Comparison of ENCODE assay signal across 12 cellular contexts in genomic region chr1:152107984-152108898, GRCh38. TPM values are rescaled to one million over a fixed set of nuclear protein-coding genes. Genes with fewer than 3 reads are reported as not detected.
DNase-seq lines count a peak whose midpoint lies in the region; ATAC-seq and TF ChIP-seq lines count a peak whose summit lies in the region.
"Had no signal": no experiment of that assay in that cellular context is flagged by ENCODE, and none has a peak within 500 bp of the region (broad histone marks: within the 10 kb centered on the region; RNA-seq: fewer than 3 reads in every experiment).

No MANE protein-coding gene starts in this region.

- H3K27me3 Mint-ChIP-seq in activated CD4-positive, alpha-beta T cell treated with anti-CD3 and anti-CD28 coated beads, Interleukin-2, amount 10 ng/mL, durations not matched to agents 24 days and 14 days: peaks cover 26% of the 10 kb centered on the region
- peaks cover 9% of the 10 kb centered on the region for H3K27me3 Mint-ChIP-seq in activated T-cell treated with anti-CD3 and anti-CD28 coated beads, Interleukin-2, amount 50 U/mL, for 24 hours

- DNase-seq in activated CD4-positive, alpha-beta T cell treated with anti-CD3 and anti-CD28 coated beads, Interleukin-2, amount 10 ng/mL, durations not matched to agents 24 days and 14 days: peak; percentile 58
- no peak for DNase-seq in activated CD4-positive, alpha-beta T cell treated with anti-CD3 and anti-CD28 coated beads for 4 hours
- peak; percentile 30 for DNase-seq in activated T-cell treated with anti-CD3 and anti-CD28 coated beads, Interleukin-2, amount 50 U/mL, for 24 hours
- DNase-seq in left cardiac atrium (peak; percentile 54), stomach (no peak), iPS-NIHi11 (ENCODE audit: low spot score) (no peak), HuH-7 (ENCODE audit: low spot score) (no peak)
- DNase-seq: BE2C, ovary, thyroid gland had no signal

- H3K27ac ChIP-seq in stomach: no peak overlapping the region
- H3K27ac ChIP-seq: cardiac muscle cell, ovary, thyroid gland had no signal

- no peak overlapping the region for H3K27ac Mint-ChIP-seq in activated CD4-positive, alpha-beta T cell treated with anti-CD3 and anti-CD28 coated beads, Interleukin-2, amount 10 ng/mL, durations not matched to agents 24 days and 14 days
- H3K27ac Mint-ChIP-seq in activated T-cell treated with anti-CD3 and anti-CD28 coated beads, Interleukin-2, amount 50 U/mL, for 24 hours: peak overlapping the region; percentile 9

- no peak for TF ChIP-seq EP300 in stomach (IDR thresholded peaks at IDR 0.05)

- no peak overlapping the region for H3K4me3 Mint-ChIP-seq in activated CD4-positive, alpha-beta T cell treated with anti-CD3 and anti-CD28 coated beads, Interleukin-2, amount 10 ng/mL, durations not matched to agents 24 days and 14 days
- no peak overlapping the region for H3K4me3 Mint-ChIP-seq in activated T-cell treated with anti-CD3 and anti-CD28 coated beads, Interleukin-2, amount 50 U/mL, for 24 hours

- intact Hi-C loops in activated CD4-positive, alpha-beta T cell treated with anti-CD3 and anti-CD28 coated beads, Interleukin-2, amount 10 ng/mL, durations not matched to agents 24 days and 14 days (cut with micrococcal nuclease): no loop called here
- intact Hi-C loops in left cardiac atrium (cut with DNase I): no loop called here
- intact Hi-C loops in stomach (cut with DNase I; ENCODE audit: low total_unique reads): no loop called here

- 11 to 21% (median 12%) methylated on average over 69 of the region's 69 CpGs for WGBS in stomach, 5 donors

- no peak for TF ChIP-seq CTCF in stomach (IDR thresholded peaks at IDR 0.05)

- ATAC-seq in left cardiac atrium: peak in 1 of 2 donors; percentile 19
- ATAC-seq in HG03571 (IDR thresholded peaks at IDR 0.05; ENCODE audit: unreplicated experiment): no peak

- peaks cover 35 to 100% (median 66%) of the 10 kb centered on the region in 3 donors for H3K27me3 ChIP-seq in stomach
- H3K27me3 ChIP-seq: ovary had no signal

- peaks cover 33 to 57% (median 45%) of the 10 kb centered on the region in 4 donors for H3K4me1 ChIP-seq in stomach
- H3K4me1 ChIP-seq: BE2C had no signal

- no peaks in the 10 kb centered on the region for H3K36me3 ChIP-seq in stomach
- H3K36me3 ChIP-seq: BE2C, cardiac muscle cell, ovary, thyroid gland had no signal

- H3K4me3 ChIP-seq in stomach: peak overlapping the region in 3 of 4 donors; percentile 4 to 65 (median 24)
- H3K4me3 ChIP-seq: cardiac muscle cell, ovary, thyroid gland had no signal

- peaks cover 14% of the 10 kb centered on the region for H3K9me3 Mint-ChIP-seq in activated CD4-positive, alpha-beta T cell treated with anti-CD3 and anti-CD28 coated beads, Interleukin-2, amount 10 ng/mL, durations not matched to agents 24 days and 14 days
- H3K9me3 Mint-ChIP-seq in activated T-cell treated with anti-CD3 and anti-CD28 coated beads, Interleukin-2, amount 50 U/mL, for 24 hours: no peaks in the 10 kb centered on the region

- H3K4me1 Mint-ChIP-seq in activated CD4-positive, alpha-beta T cell treated with anti-CD3 and anti-CD28 coated beads, Interleukin-2, amount 10 ng/mL, durations not matched to agents 24 days and 14 days: no peaks in the 10 kb centered on the region
- H3K4me1 Mint-ChIP-seq in activated T-cell treated with anti-CD3 and anti-CD28 coated beads, Interleukin-2, amount 50 U/mL, for 24 hours (ENCODE audit: low read depth): no peaks in the 10 kb centered on the region

- no peak for TF ChIP-seq POLR2A in stomach (IDR thresholded peaks at IDR 0.05)

- H3K9me3 ChIP-seq in stomach: peaks cover 12 to 21% (median 20%) of the 10 kb centered on the region in 4 donors
- H3K9me3 ChIP-seq: BE2C, thyroid gland had no signal

- H3K36me3 Mint-ChIP-seq in activated CD4-positive, alpha-beta T cell treated with anti-CD3 and anti-CD28 coated beads, Interleukin-2, amount 10 ng/mL, durations not matched to agents 24 days and 14 days (ENCODE audit: low read depth): peaks cover 9% of the 10 kb centered on the region
- H3K36me3 Mint-ChIP-seq in activated T-cell treated with anti-CD3 and anti-CD28 coated beads, Interleukin-2, amount 50 U/mL, for 24 hours (ENCODE audit: low read depth): no peaks in the 10 kb centered on the region

RNA-seq across cellular contexts. Expression of gene TCHH, which starts 7.0 kb away (rescaled TPM):
- total RNA-seq in activated CD4-positive, alpha-beta T cell treated with anti-CD3 and anti-CD28 coated beads, Interleukin-2, amount 10 ng/mL, durations not matched to agents 24 days and 14 days: not detected in 2 replicates
- total RNA-seq in left cardiac atrium (under 1 TPM; 0.03 to 0.08 TPM), stomach (not detected)
- under 1 TPM in 1 of 3 donors, not detected in 2; 0.13 TPM for polyA plus RNA-seq in stomach
- total RNA-seq: cardiac muscle cell had no signal
- polyA plus RNA-seq: cardiac muscle cell had no signal

RNA-seq across cellular contexts. Expression of gene TCHHL1, which starts 19.4 kb away (rescaled TPM):
- total RNA-seq in activated CD4-positive, alpha-beta T cell treated with anti-CD3 and anti-CD28 coated beads, Interleukin-2, amount 10 ng/mL, durations not matched to agents 24 days and 14 days: not detected in 2 replicates
- not detected for total RNA-seq in left cardiac atrium
- total RNA-seq in stomach: under 1 TPM in 1 of 5 donors, not detected in 4; 0.18 TPM
- not detected for polyA plus RNA-seq in stomach
- total RNA-seq: cardiac muscle cell, ovary, thyroid gland had no signal
- polyA plus RNA-seq: cardiac muscle cell, ovary had no signal

RNA-seq across cellular contexts. Expression of gene RPTN, which starts 50.8 kb away (rescaled TPM):
- total RNA-seq in activated CD4-positive, alpha-beta T cell treated with anti-CD3 and anti-CD28 coated beads, Interleukin-2, amount 10 ng/mL, durations not matched to agents 24 days and 14 days: not detected in 2 replicates
- total RNA-seq in left cardiac atrium (not detected), stomach (not detected)
- polyA plus RNA-seq in stomach: under 1 TPM in 1 of 3 donors, not detected in 2; 0.31 TPM
- total RNA-seq: cardiac muscle cell, ovary, thyroid gland had no signal
- polyA plus RNA-seq: cardiac muscle cell, ovary had no signal

Comparison
In these comparisons a context has a peak if more than half of its experiments do, and no peak if none do; other contexts are left out.
1. DNase-seq: peak in activated CD4-positive, alpha-beta T cell treated with anti-CD3 and anti-CD28 coated beads, Interleukin-2, amount 10 ng/mL, durations not matched to agents 24 days and 14 days (single experiment), activated T-cell treated with anti-CD3 and anti-CD28 coated beads, Interleukin-2, amount 50 U/mL, for 24 hours (single experiment) and left cardiac atrium (single experiment); none in activated CD4-positive, alpha-beta T cell treated with anti-CD3 and anti-CD28 coated beads for 4 hours (0 of 2), stomach (single experiment), iPS-NIHi11 (single experiment) and HuH-7 (single experiment).